19 cellular contexts compared by ENCODE assay signal in genomic region chr5:8517461-8517860, GRCh38.
DNase-seq lines count a peak whose midpoint lies in the region; TF ChIP-seq lines count a peak whose summit lies in the region.
"Had no signal": no experiment of that assay in that cellular context is flagged by ENCODE, and none has a peak within 500 bp of the region (broad histone marks: within the 10 kb centered on the region; RNA-seq: fewer than 3 reads in every experiment).

No MANE protein-coding gene starts in this region.

- WGBS in esophagus squamous epithelium, 2 donors, result 53 to 67% methylated on average over 5 to 6 of the region's 6 CpGs

- H3K4me3 ChIP-seq in fibroblast of the aortic adventitia (ENCODE audit: low read depth, low read length) (no peak overlapping the region), esophagus squamous epithelium (no peak overlapping the region)
- H3K4me3 ChIP-seq: lower lobe of right lung had no signal

- peak; percentile 50 for DNase-seq in Daoy (ENCODE audit: low read depth)
- DNase-seq in KBM-7, result peak; percentile 86
- DNase-seq in SK-MEL-5 (ENCODE audit: low read depth, low spot score), result peak; percentile 48
- DNase-seq in fibroblast of the aortic adventitia (ENCODE audit: low read depth), result peak; percentile 4
- no peak for DNase-seq in stimulated activated CD4-positive, alpha-beta T cell treated with anti-CD3 and anti-CD28 coated beads, Interleukin-4, amount 100 ng/mL, for 24 hours
- no peak for DNase-seq in esophagus squamous epithelium (lab: John Stamatoyannopoulos, UW)
- DNase-seq in head of caudate nucleus, result no peak
- no peak for DNase-seq in GM13976 (ENCODE audit: low spot score)
- DNase-seq: activated CD4-positive, alpha-beta T cell treated with anti-CD3 and anti-CD28 coated beads for 36 hours; activated naive CD4-positive, alpha-beta T cell treated with anti-CD3 and anti-CD28 coated beads, Interleukin-2, amount 50 U/mL, for 16 hours; effector memory CD8-positive, alpha-beta T cell; foreskin melanocyte; lower lobe of right lung; natural killer cell; NCI-H1930; NCI-H524 treated with DMSO at 0.1 percent for 48 hours; T-helper 2 cell had no signal

- no peak for TF ChIP-seq CTCF in fibroblast of the aortic adventitia (IDR thresholded peaks at IDR 0.05; ENCODE audit: insufficient read depth, low read length)
- no peak for TF ChIP-seq CTCF in esophagus squamous epithelium (IDR thresholded peaks at IDR 0.05)
- no peak for TF ChIP-seq CTCF in GM13976 (IDR thresholded peaks at IDR 0.05; ENCODE audit: borderline replicate concordance, control extremely low read depth, extremely low read depth, insufficient read depth, missing control alignments)

- no peaks in the 10 kb centered on the region for H3K4me1 ChIP-seq in esophagus squamous epithelium
- H3K4me1 ChIP-seq: lower lobe of right lung had no signal

- H3K27ac ChIP-seq in esophagus squamous epithelium, result no peak overlapping the region
- H3K27ac ChIP-seq: KMS-11, lower lobe of right lung, RWPE1 had no signal

- no peaks in the 10 kb centered on the region for H3K27me3 ChIP-seq in esophagus squamous epithelium

- H3K9me3 ChIP-seq in esophagus squamous epithelium, result no peaks in the 10 kb centered on the region

- intact Hi-C loops in esophagus squamous epithelium (cut with DNase I), result no loop called here
- intact Hi-C loops in head of caudate nucleus (cut with DNase I), result no loop called here

- TF ChIP-seq POLR2A in esophagus squamous epithelium (IDR thresholded peaks at IDR 0.05), result no peak

- no peaks in the 10 kb centered on the region for H3K36me3 ChIP-seq in esophagus squamous epithelium
- H3K36me3 ChIP-seq: lower lobe of right lung had no signal

- in situ Hi-C loops in KBM-7 (cut with MboI; ENCODE audit: low pct_unique_long_range_greater_than_20kb, low sequenced_read_pairs) (no loop called here), SK-MEL-5 (cut with HindIII; ENCODE audit: low pct_unique_long_range_greater_than_20kb, low sequenced_read_pairs) (no loop called here), GM13976 (cut with MboI; ENCODE audit: low sequenced_read_pairs, unreplicated experiment) (no loop called here)

Comparison
In these comparisons a context has a peak if more than half of its experiments do, and no peak if none do; other contexts are left out.
1. DNase-seq: peak in Daoy (single experiment), KBM-7 (single experiment), SK-MEL-5 (single experiment) and fibroblast of the aortic adventitia (single experiment); none in stimulated activated CD4-positive, alpha-beta T cell treated with anti-CD3 and anti-CD28 coated beads, Interleukin-4, amount 100 ng/mL, for 24 hours (single experiment), esophagus squamous epithelium (single experiment), head of caudate nucleus (0 of 42) and GM13976 (single experiment).